In the genomic region with DNA sequence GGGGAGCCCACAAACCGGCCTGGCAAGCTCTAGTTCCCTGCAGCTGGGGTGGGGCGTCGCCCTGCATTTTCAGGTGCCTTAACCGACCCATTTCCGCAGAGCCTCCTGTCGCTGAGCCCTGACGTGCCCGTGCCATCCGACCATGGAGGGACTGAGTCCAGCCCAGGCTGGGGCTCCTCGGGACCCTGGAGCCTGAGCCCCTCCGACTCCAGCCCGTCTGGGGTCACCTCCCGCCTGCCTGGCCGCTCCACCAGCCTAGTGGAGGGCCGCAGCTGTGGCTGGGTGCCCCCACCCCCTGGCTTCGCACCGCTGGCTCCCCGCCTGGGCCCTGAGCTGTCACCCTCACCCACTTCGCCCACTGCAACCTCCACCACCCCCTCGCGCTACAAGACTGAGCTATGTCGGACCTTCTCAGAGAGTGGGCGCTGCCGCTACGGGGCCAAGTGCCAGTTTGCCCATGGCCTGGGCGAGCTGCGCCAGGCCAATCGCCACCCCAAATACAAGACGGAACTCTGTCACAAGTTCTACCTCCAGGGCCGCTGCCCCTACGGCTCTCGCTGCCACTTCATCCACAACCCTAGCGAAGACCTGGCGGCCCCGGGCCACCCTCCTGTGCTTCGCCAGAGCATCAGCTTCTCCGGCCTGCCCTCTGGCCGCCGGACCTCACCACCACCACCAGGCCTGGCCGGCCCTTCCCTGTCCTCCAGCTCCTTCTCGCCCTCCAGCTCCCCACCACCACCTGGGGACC, we compare ENCODE assay signal across 8 cellular contexts. TPM values are rescaled to one million over a fixed set of nuclear protein-coding genes. Genes with fewer than 3 reads are reported as not detected.
A peak's percentile ranks its signal among the peaks of the same experiment; 100 is the strongest.
DNase-seq lines count a peak whose midpoint lies in the region; ATAC-seq and TF ChIP-seq lines count a peak whose summit lies in the region.

No MANE protein-coding gene starts in this region.

- no peaks in the 10 kb centered on the region for H3K27me3 ChIP-seq in adipocyte (replicated peaks; ENCODE audit: control insufficient read depth, insufficient read depth, low read length)
- no peaks in the 10 kb centered on the region for H3K27me3 ChIP-seq in hepatocyte

- peaks cover 100% of the 10 kb centered on the region for H3K36me3 Mint-ChIP-seq in Calu3 (ENCODE audit: insufficient read depth, unreplicated experiment)

- peak overlapping the region; percentile 100 for H3K9ac ChIP-seq in adipocyte (ENCODE audit: low read length)

- H3K36me3 ChIP-seq in OCI-LY7 (ENCODE audit: insufficient read depth, low read length) = peaks cover 19% of the 10 kb centered on the region
- H3K36me3 ChIP-seq in adipocyte (ENCODE audit: control insufficient read depth, insufficient read depth, low read length, severe bottlenecking) = peaks cover 15% of the 10 kb centered on the region
- no peaks in the 10 kb centered on the region for H3K36me3 ChIP-seq in hepatocyte (replicated peaks; ENCODE audit: insufficient read depth, low read depth)

- H3K9me3 ChIP-seq in OCI-LY7 (ENCODE audit: low read length) (no peaks in the 10 kb centered on the region), adipocyte (ENCODE audit: control insufficient read depth, low read length) (no peaks in the 10 kb centered on the region), hepatocyte (ENCODE audit: low read depth) (no peaks in the 10 kb centered on the region)

- DNase-seq in Calu3 (peak; percentile 87), OCI-LY7 (ENCODE audit: low spot score) (peak; percentile 82), adipocyte (ENCODE audit: low read depth) (peak; percentile 66), hepatocyte (ENCODE audit: low spot score) (peak; percentile 58), midbrain (lab: John Stamatoyannopoulos, UW) (no peak)

- POLR2A ChIA-PET in OCI-LY7 (lab: Charles Lee) = interaction anchor here (1.1 to 3.1 kb wide), 2 partner anchors 10 to 28 kb away, joined by 4 to 14 read pairs; a partner anchor contains a TSS

- H3K9me3 Mint-ChIP-seq in Calu3 (ENCODE audit: low read depth, unreplicated experiment) = no peaks in the 10 kb centered on the region

- BruUV-seq in Calu3 (replicated peaks; lab: Mats Ljungman, UMichigan) (no TSS peak), OCI-LY7 (replicated peaks; lab: Mats Ljungman, UMichigan) (no TSS peak)

- no peak overlapping the region for H2AFZ ChIP-seq in OCI-LY7 (ENCODE audit: low read length)
- no peak overlapping the region for H2AFZ ChIP-seq in hepatocyte

- intact Hi-C loops in Calu3 (cut with micrococcal nuclease; ENCODE audit: unreplicated experiment) (no loop called here), OCI-LY7 (cut with micrococcal nuclease; ENCODE audit: unreplicated experiment) (loop anchor here (10.0 kb wide), 2 partner anchors 547 to 553 kb away; no protein-coding TSS in a partner anchor)

- peak overlapping the region; percentile 94 for H3K27ac Mint-ChIP-seq in Calu3 (ENCODE audit: unreplicated experiment)

- H3K4me3 Mint-ChIP-seq in Calu3 (ENCODE audit: low read depth, unreplicated experiment) = peak overlapping the region; percentile 77

- no peak for TF ChIP-seq CTCF in Calu3 (IDR thresholded peaks at IDR 0.05; ENCODE audit: unreplicated experiment)
- no peak for TF ChIP-seq CTCF in OCI-LY7 (conservative IDR thresholded peaks at IDR 0.05; ENCODE audit: low read length)
- no peak for TF ChIP-seq CTCF in hepatocyte (IDR thresholded peaks at IDR 0.05; ENCODE audit: poor library complexity)

- H3K9me2 ChIP-seq in OCI-LY7 (ENCODE audit: insufficient read depth, low read length) (no peaks in the 10 kb centered on the region), hepatocyte (replicated peaks; ENCODE audit: insufficient read depth) (no peaks in the 10 kb centered on the region)

- H3K4me1 ChIP-seq in OCI-LY7 (ENCODE audit: insufficient read depth, low read length, poor library complexity, severe bottlenecking) = peaks cover 56% of the 10 kb centered on the region
- peaks cover 38% of the 10 kb centered on the region for H3K4me1 ChIP-seq in adipocyte (ENCODE audit: control insufficient read depth, insufficient read depth, low read length)
- H3K4me1 ChIP-seq in hepatocyte (ENCODE audit: insufficient read depth) = peaks cover 32% of the 10 kb centered on the region

- no peaks in the 10 kb centered on the region for H3K27me3 Mint-ChIP-seq in Calu3 (ENCODE audit: unreplicated experiment)

- ATAC-seq in HG03432 (IDR thresholded peaks at IDR 0.05; ENCODE audit: unreplicated experiment) (no peak), HG03342 (IDR thresholded peaks at IDR 0.05; ENCODE audit: unreplicated experiment) (no peak)

- H3K4me3 ChIP-seq in OCI-LY7 (ENCODE audit: low read depth, low read length, poor library complexity, severe bottlenecking) = peak overlapping the region; percentile 96
- peak overlapping the region; percentile 99 for H3K4me3 ChIP-seq in adipocyte (ENCODE audit: low read length)
- H3K4me3 ChIP-seq in hepatocyte = peak overlapping the region; percentile 77
- peak overlapping the region; percentile 67 to 96 (median 79) for H3K4me3 ChIP-seq in skin epidermis

- H3K27ac ChIP-seq in OCI-LY7 (ENCODE audit: low read depth, low read length, poor library complexity, severe bottlenecking) (peak overlapping the region; percentile 91), hepatocyte (peak overlapping the region; percentile 100), skin epidermis (peak overlapping the region; percentile 88 to 100 (median 99))

- H3K4me2 ChIP-seq in OCI-LY7 (ENCODE audit: low read length) = peak overlapping the region; percentile 96
- H3K4me2 ChIP-seq in hepatocyte = peak overlapping the region; percentile 85

- H3K79me2 ChIP-seq in OCI-LY7 (ENCODE audit: insufficient read depth, low read depth, low read length) (peaks cover 27% of the 10 kb centered on the region), hepatocyte (peaks cover 41% of the 10 kb centered on the region)

- H3K4me1 Mint-ChIP-seq in Calu3 (ENCODE audit: low read depth, unreplicated experiment) = peaks cover 57% of the 10 kb centered on the region

- H4K20me1 ChIP-seq in OCI-LY7 (ENCODE audit: insufficient read depth, low read length) (peaks cover 4% of the 10 kb centered on the region), hepatocyte (ENCODE audit: insufficient read depth, poor library complexity, severe bottlenecking) (peaks cover 17% of the 10 kb centered on the region)

- 59% methylated on average over 29 of the region's 41 CpGs for WGBS in hepatocyte (ENCODE audit: low lambda C conversion rate, missing lambda C conversion rate)

- CTCF ChIA-PET in Calu3 (lab: Charles Lee) = interaction anchor here (0.6 to 2.4 kb wide), 3 partner anchors 10 to 17 kb away, joined by 3 to 11 read pairs (median 8); a partner anchor contains a TSS
- CTCF ChIA-PET in OCI-LY7 (lab: Charles Lee; ENCODE audit: unreplicated experiment) = no interaction called here

RNA-seq across cellular contexts. Expression of a gene that starts 1.2 kb away (rescaled TPM):
- total RNA-seq in Calu3 (2022) = 70.8 and 107 TPM in 2 replicates
- total RNA-seq in OCI-LY7 (2014; rRNA removed; shearing (Covaris generic)) = 19.4 and 21.8 TPM in 2 replicates
- 55.9 and 57.2 TPM in 2 replicates for total RNA-seq in OCI-LY7 (2022)
- total RNA-seq in hepatocyte = 72.9 and 95.8 TPM in 2 replicates
- 1,034 and 1,087 TPM in 2 replicates for polyA plus RNA-seq in hepatocyte

RNA-seq across cellular contexts. Expression of a gene that starts 4.7 kb away (rescaled TPM):
- total RNA-seq in Calu3 (2022) (64.1 and 65.3 TPM in 2 replicates), OCI-LY7 (2022) (65.9 and 68.2 TPM in 2 replicates), hepatocyte (17.7 and 25.3 TPM in 2 replicates)
- total RNA-seq in OCI-LY7 (2014; rRNA removed; shearing (Covaris generic)) = 28.3 and 30.4 TPM in 2 replicates
- polyA plus RNA-seq in hepatocyte = 34.0 and 44.0 TPM in 2 replicates

RNA-seq across cellular contexts. Expression of a gene that starts 16.6 kb away (rescaled TPM):
- total RNA-seq in Calu3 (2022) = 56.8 and 66.6 TPM in 2 replicates
- 15.7 and 28.3 TPM in 2 replicates for total RNA-seq in OCI-LY7 (2014; rRNA removed; shearing (Covaris generic))
- 31.2 and 31.3 TPM in 2 replicates for total RNA-seq in OCI-LY7 (2022)
- 18.9 and 21.4 TPM in 2 replicates for total RNA-seq in hepatocyte
- polyA plus RNA-seq in hepatocyte = 27.9 and 38.6 TPM in 2 replicates

RNA-seq across cellular contexts. Expression of a gene that starts 16.9 kb away (rescaled TPM):
- 64.3 and 72.7 TPM in 2 replicates for total RNA-seq in Calu3 (2022)
- 33.1 and 35.4 TPM in 2 replicates for total RNA-seq in OCI-LY7 (2014; rRNA removed; shearing (Covaris generic))
- total RNA-seq in OCI-LY7 (2022) = 45.9 and 46.8 TPM in 2 replicates
- 30.4 and 42.5 TPM in 2 replicates for total RNA-seq in hepatocyte
- 53.5 and 54.4 TPM in 2 replicates for polyA plus RNA-seq in hepatocyte

RNA-seq across cellular contexts. Expression of a gene that starts 27.9 kb away (rescaled TPM):
- total RNA-seq in Calu3 (2022) = 1,912 and 1,929 TPM in 2 replicates
- 538 and 634 TPM in 2 replicates for total RNA-seq in OCI-LY7 (2014; rRNA removed; shearing (Covaris generic))
- total RNA-seq in OCI-LY7 (2022) = 3,661 and 4,044 TPM in 2 replicates
- 63.8 and 115 TPM in 2 replicates for total RNA-seq in hepatocyte
- polyA plus RNA-seq in hepatocyte = 409 and 411 TPM in 2 replicates
